ENCODE assay signal across 8 cellular contexts in genomic region chr10:75294866-75295692, GRCh38. TPM values are rescaled to one million over a fixed set of nuclear protein-coding genes. Genes with fewer than 3 reads are reported as not detected.
DNase-seq lines count a peak whose midpoint lies in the region; ATAC-seq and TF ChIP-seq lines count a peak whose summit lies in the region.

No MANE protein-coding gene starts in this region.

- intact Hi-C loops in left lung (cut with DNase I), result loop anchor here in 1 of 2 donors (5.0 kb wide), 1 partner anchor 102 kb away; no protein-coding TSS in a partner anchor

- in situ Hi-C loops in GM13977 (cut with MboI; ENCODE audit: low pct_unique_long_range_greater_than_20kb, low sequenced_read_pairs, unreplicated experiment), result no loop called here

- no peaks in the 10 kb centered on the region for H3K36me3 ChIP-seq in left lung

- peak overlapping the region; percentile 86 to 91 for H3K27ac ChIP-seq in left lung

- peaks cover 0 to 28% of the 10 kb centered on the region in 2 donors for H3K4me1 ChIP-seq in left lung

- H3K4me3 ChIP-seq in left lung, result peak overlapping the region; percentile 52 to 54

- peak; percentile 65 for DNase-seq in GM13977 (ENCODE audit: low spot score)
- peak; percentile 96 for DNase-seq in NCI-H226
- peak; percentile 49 to 59 for DNase-seq in activated CD4-positive, alpha-beta T cell treated with anti-CD3 and anti-CD28 coated beads, Interleukin-2, amount 50 U/mL, for 24 hours (ENCODE audit: low read depth in 1 of 2, low spot score in 1 of 2)
- DNase-seq in dedifferentiated amniotic fluid mesenchymal stem cell (ENCODE audit: extremely low spot score), result peak; percentile 63
- peak; percentile 85 to 89 for DNase-seq in left lung
- peak; percentile 47 for DNase-seq in stimulated activated CD4-positive, alpha-beta T cell treated with anti-CD3 and anti-CD28 coated beads, Interleukin-2, amount 100 ng/mL, for 4 hours (ENCODE audit: low read depth)

- TF ChIP-seq CTCF in GM13977 (IDR thresholded peaks at IDR 0.05; ENCODE audit: extremely low read depth, insufficient read depth, missing control alignments) (peak; percentile 23), left lung (IDR thresholded peaks at IDR 0.05) (peak in 1 of 2 donors; percentile 40)

- ATAC-seq in HG03039 (IDR thresholded peaks at IDR 0.05; ENCODE audit: unreplicated experiment) (peak; percentile 76), left lung (peak; percentile 88), GM18873 (IDR thresholded peaks at IDR 0.05; ENCODE audit: low FRiP score, unreplicated experiment) (no peak)

- H3K27me3 ChIP-seq in left lung, result peaks cover 0 to 40% of the 10 kb centered on the region in 2 donors

- peaks cover 0 to 6% of the 10 kb centered on the region in 2 donors for H3K9me3 ChIP-seq in left lung

RNA-seq across cellular contexts. Expression of gene COMTD1, which starts 59.3 kb away (rescaled TPM):
- total RNA-seq in left lung, result 10 to 100 TPM; 18.6 to 26.5 TPM
